ENCODE assay signal across 23 cellular contexts in genomic region chr18:61770279-61770678, GRCh38.
"Had no signal": no experiment of that assay in that cellular context is flagged by ENCODE, and none has a peak within 500 bp of the region (broad histone marks: within the 10 kb centered on the region; RNA-seq: fewer than 3 reads in every experiment).

No MANE protein-coding gene starts in this region.

- H3K27ac Mint-ChIP-seq: activated T-cell treated with anti-CD3 and anti-CD28 coated beads, Interleukin-2, amount 50 U/mL, for 72 hours; naive B cell; stimulated activated memory B cell treated with anti-CD40 and anti-IgM and Interleukin-4, amounts not matched to agents 10 μg/mL and 1 μg/mL and 100 μg/mL, for 72 hours; T-helper 1 cell treated with Interleukin-12 subunit alpha and Interleukin-12 subunit beta and Interleukin-4 antibody, amounts not matched to agents 30 μg/mL and 1 μg/mL, for 36 hours had no signal

- H3K36me3 Mint-ChIP-seq: naive B cell; stimulated activated memory B cell treated with anti-CD40 and anti-IgM and Interleukin-4, amounts not matched to agents 10 μg/mL and 1 μg/mL and 100 μg/mL, for 72 hours had no signal

- H3K36me3 ChIP-seq: brain microvascular endothelial cell, colonic mucosa, spleen, upper lobe of right lung, WERI-Rb-1 had no signal

- H3K9me3 Mint-ChIP-seq: central memory CD8-positive, alpha-beta T cell; T-helper 1 cell treated with Interleukin-12 subunit alpha and Interleukin-12 subunit beta and Interleukin-4 antibody, amounts not matched to agents 30 μg/mL and 1 μg/mL, for 36 hours had no signal

- DNase-seq: activated CD4-positive, alpha-beta T cell treated with anti-CD3 and anti-CD28 coated beads for 1 hour; activated effector memory CD4-positive, alpha-beta T cell treated with anti-CD3 and anti-CD28 coated beads, Interleukin-2, amount 50 U/mL, for 16 hours; activated naive CD4-positive, alpha-beta T cell treated with anti-CD3 and anti-CD28 coated beads, Interleukin-2, amount 50 U/mL, for 16 hours; activated T-cell treated with anti-CD3 and anti-CD28 coated beads, Interleukin-2, amount 50 U/mL, for 72 hours; aorta; brain microvascular endothelial cell; colonic mucosa; erythroblast; head of caudate nucleus; mucosa of descending colon; naive B cell; spleen; stimulated activated CD4-positive, alpha-beta T cell treated with anti-CD3 and anti-CD28 coated beads, Interleukin-4, amount 100 ng/mL, for 4 hours; testis; upper lobe of right lung; WERI-Rb-1 had no signal

- H3K27ac ChIP-seq: brain microvascular endothelial cell, colonic mucosa, parathyroid adenoma, spleen, testis, upper lobe of right lung, WERI-Rb-1 had no signal

- H3K4me1 ChIP-seq: colonic mucosa, parathyroid adenoma, spleen, upper lobe of right lung had no signal

- H3K4me1 Mint-ChIP-seq: naive B cell; stimulated activated memory B cell treated with anti-CD40 and anti-IgM and Interleukin-4, amounts not matched to agents 10 μg/mL and 1 μg/mL and 100 μg/mL, for 72 hours had no signal

- H2AFZ ChIP-seq: parathyroid adenoma had no signal

- H3K27me3 Mint-ChIP-seq: naive B cell; stimulated activated memory B cell treated with anti-CD40 and anti-IgM and Interleukin-4, amounts not matched to agents 10 μg/mL and 1 μg/mL and 100 μg/mL, for 72 hours had no signal

- H3K9ac ChIP-seq: parathyroid adenoma had no signal

- H3K4me3 Mint-ChIP-seq: activated T-cell treated with anti-CD3 and anti-CD28 coated beads, Interleukin-2, amount 50 U/mL, for 72 hours; central memory CD8-positive, alpha-beta T cell; stimulated activated memory B cell treated with anti-CD40 and anti-IgM and Interleukin-4, amounts not matched to agents 10 μg/mL and 1 μg/mL and 100 μg/mL, for 72 hours; T-helper 1 cell treated with Interleukin-12 subunit alpha and Interleukin-12 subunit beta and Interleukin-4 antibody, amounts not matched to agents 30 μg/mL and 1 μg/mL, for 36 hours had no signal

- FAIRE-seq: frontal cortex, keratinocyte had no signal

- H3K27me3 ChIP-seq: brain microvascular endothelial cell, colonic mucosa, spleen, testis, upper lobe of right lung had no signal

- H3K79me2 ChIP-seq: parathyroid adenoma had no signal

- ATAC-seq: activated T-cell treated with anti-CD3 and anti-CD28 coated beads, Interleukin-2, amount 50 U/mL, for 72 hours; mucosa of descending colon; sciatic nerve; stimulated activated memory B cell treated with anti-CD40 and anti-IgM and Interleukin-4, amounts not matched to agents 10 μg/mL and 1 μg/mL and 100 μg/mL, for 72 hours; upper lobe of right lung had no signal

- H3K4me3 ChIP-seq: colonic mucosa, mucosa of descending colon, spleen, testis, upper lobe of right lung had no signal

- H3K9me3 ChIP-seq: colonic mucosa, mucosa of descending colon, testis, upper lobe of right lung had no signal
